In genomic region chr5:116410345-116410890, GRCh38 we compare ENCODE assay signal across 23 cellular contexts.
DNase-seq lines count a peak whose midpoint lies in the region; ATAC-seq, FAIRE-seq and TF ChIP-seq lines count a peak whose summit lies in the region.
"Had no signal": no experiment of that assay in that cellular context is flagged by ENCODE, and none has a peak within 500 bp of the region (broad histone marks: within the 10 kb centered on the region; RNA-seq: fewer than 3 reads in every experiment).

No MANE protein-coding gene starts in this region.

- H3K9me2 ChIP-seq in OCI-LY7 (ENCODE audit: insufficient read depth, low read length), result no peaks in the 10 kb centered on the region

- no peak overlapping the region for H3K27ac Mint-ChIP-seq in endodermal cell
- H3K27ac Mint-ChIP-seq: CD4-positive, alpha-beta memory T cell had no signal

- H3K4me3 ChIP-seq in KMS-11 (IDR thresholded peaks at IDR 0.05; ENCODE audit: insufficient read depth, low read depth, low read length) (no peak overlapping the region), adipocyte (ENCODE audit: low read length) (no peak overlapping the region), endodermal cell (ENCODE audit: low read length) (no peak overlapping the region), pancreas (no peak overlapping the region), OCI-LY7 (ENCODE audit: low read depth, low read length, poor library complexity, severe bottlenecking) (no peak overlapping the region)
- H3K4me3 ChIP-seq: GM23248, K562 had no signal

- no peaks in the 10 kb centered on the region for H3K27me3 ChIP-seq in KMS-11 (ENCODE audit: insufficient read depth, low read depth)
- H3K27me3 ChIP-seq in adipocyte (replicated peaks; ENCODE audit: control insufficient read depth, insufficient read depth, low read length), result no peaks in the 10 kb centered on the region
- H3K27me3 ChIP-seq in endodermal cell (ENCODE audit: control insufficient read depth, insufficient read depth, low read length, poor library complexity, severe bottlenecking), result no peaks in the 10 kb centered on the region
- H3K27me3 ChIP-seq in pancreas, result no peaks in the 10 kb centered on the region

- H3K4me3 Mint-ChIP-seq in endodermal cell, result no peak overlapping the region
- H3K4me3 Mint-ChIP-seq: CD4-positive, alpha-beta memory T cell had no signal

- H3K79me2 ChIP-seq in KMS-11 (ENCODE audit: insufficient read depth, low read depth), result no peaks in the 10 kb centered on the region
- no peaks in the 10 kb centered on the region for H3K79me2 ChIP-seq in OCI-LY7 (ENCODE audit: insufficient read depth, low read depth, low read length)

- H3K4me1 ChIP-seq in KMS-11 (ENCODE audit: low read depth, poor library complexity, severe bottlenecking) (peaks cover 58% of the 10 kb centered on the region), adipocyte (ENCODE audit: control insufficient read depth, insufficient read depth, low read length) (no peaks in the 10 kb centered on the region), endodermal cell (ENCODE audit: control insufficient read depth, insufficient read depth, low read length) (no peaks in the 10 kb centered on the region), pancreas (peaks cover 6 to 15% (median 11%) of the 10 kb centered on the region in 3 donors), OCI-LY7 (ENCODE audit: insufficient read depth, low read length, poor library complexity, severe bottlenecking) (no peaks in the 10 kb centered on the region)
- H3K4me1 ChIP-seq: Caco-2 had no signal

- intact Hi-C loops in pancreas (cut with DNase I) (no loop called here), OCI-LY7 (cut with micrococcal nuclease; ENCODE audit: unreplicated experiment) (no loop called here)

- H3K9me3 Mint-ChIP-seq in endodermal cell, result no peaks in the 10 kb centered on the region
- H3K9me3 Mint-ChIP-seq: CD4-positive, alpha-beta memory T cell had no signal

- H4K20me1 ChIP-seq in KMS-11 (ENCODE audit: insufficient read depth) (no peaks in the 10 kb centered on the region), OCI-LY7 (ENCODE audit: insufficient read depth, low read length) (no peaks in the 10 kb centered on the region)

- H3K36me3 Mint-ChIP-seq in endodermal cell (ENCODE audit: low read depth), result no peaks in the 10 kb centered on the region

- H3K27ac ChIP-seq in KMS-11, result peak overlapping the region; percentile 84
- H3K27ac ChIP-seq in endodermal cell (ENCODE audit: low read depth, low read length), result no peak overlapping the region
- H3K27ac ChIP-seq in pancreas, result peak overlapping the region in 1 of 4 donors; percentile 33
- H3K27ac ChIP-seq in RWPE1, result no peak overlapping the region
- no peak overlapping the region for H3K27ac ChIP-seq in OCI-LY7 (ENCODE audit: low read depth, low read length, poor library complexity, severe bottlenecking)
- H3K27ac ChIP-seq: GM23248 had no signal

- 88 to 90% methylated on average over 2 to 3 of the region's 3 CpGs for WGBS in endodermal cell (ENCODE audit: insufficient coverage in 1 of 2, insufficient read length in 1 of 2), 2 experiments
- WGBS in pancreas, 2 donors, result 40 to 48% methylated on average over 3 of the region's 3 CpGs

- POLR2A ChIA-PET in RWPE1 (lab: Yijun Ruan, JAX; ENCODE audit: low non-redundant PET) (no interaction called here), OCI-LY7 (lab: Charles Lee) (interaction anchor here (0.6 kb wide), 1 partner anchor 2000 kb away, joined by 3 read pairs; no protein-coding TSS in a partner anchor)

- no peak for FAIRE-seq in pancreas (lab: Jason Lieb, UNC)
- FAIRE-seq: GM12892, GM19239, HepG2, K562 had no signal

- H3K9ac ChIP-seq in KMS-11, result peak overlapping the region; percentile 16; the same call in 1 of the 2 replicates
- no peak overlapping the region for H3K9ac ChIP-seq in adipocyte (ENCODE audit: low read length)
- no peak overlapping the region for H3K9ac ChIP-seq in endodermal cell (ENCODE audit: extremely low read depth, low read length, poor library complexity, severe bottlenecking)
- H3K9ac ChIP-seq: GM23248 had no signal

- H2AFZ ChIP-seq in KMS-11 (ENCODE audit: low read depth) (peak overlapping the region; percentile 55; the same call in 1 of the 2 replicates), OCI-LY7 (ENCODE audit: low read length) (no peak overlapping the region)
- H2AFZ ChIP-seq: GM23248 had no signal

- no peaks in the 10 kb centered on the region for H3K36me3 ChIP-seq in KMS-11 (ENCODE audit: insufficient read depth)
- no peaks in the 10 kb centered on the region for H3K36me3 ChIP-seq in adipocyte (ENCODE audit: control insufficient read depth, insufficient read depth, low read length, severe bottlenecking)
- no peaks in the 10 kb centered on the region for H3K36me3 ChIP-seq in endodermal cell (ENCODE audit: control insufficient read depth, insufficient read depth, low read length)
- no peaks in the 10 kb centered on the region for H3K36me3 ChIP-seq in pancreas
- H3K36me3 ChIP-seq in OCI-LY7 (ENCODE audit: insufficient read depth, low read length), result no peaks in the 10 kb centered on the region

- H3K4me2 ChIP-seq in KMS-11, result peak overlapping the region; percentile 95
- H3K4me2 ChIP-seq in OCI-LY7 (ENCODE audit: low read length), result no peak overlapping the region

- CTCF ChIA-PET in RWPE1 (lab: Yijun Ruan, JAX) (interaction anchor here (0.6 to 0.7 kb wide), 2 partner anchors 59 to 1548 kb away, joined by 5 to 6 read pairs; no protein-coding TSS in a partner anchor), OCI-LY7 (lab: Charles Lee; ENCODE audit: unreplicated experiment) (no interaction called here)

- no peak for TF ChIP-seq CTCF in KMS-11 (conservative IDR thresholded peaks at IDR 0.05; ENCODE audit: low read depth, low read length)
- TF ChIP-seq CTCF in endodermal cell (conservative IDR thresholded peaks at IDR 0.05), result no peak
- no peak for TF ChIP-seq CTCF in pancreas (IDR thresholded peaks at IDR 0.05)
- TF ChIP-seq CTCF in RWPE1 (conservative IDR thresholded peaks at IDR 0.05; ENCODE audit: low read depth), result no peak
- no peak for TF ChIP-seq CTCF in OCI-LY7 (conservative IDR thresholded peaks at IDR 0.05; ENCODE audit: low read length)

- peaks cover 6% of the 10 kb centered on the region for H3K4me1 Mint-ChIP-seq in endodermal cell
- H3K4me1 Mint-ChIP-seq: CD4-positive, alpha-beta memory T cell had no signal

- DNase-seq in adipocyte (ENCODE audit: low read depth) (peak; percentile 24), endodermal cell (peak; percentile 26), pancreas (no peak), RWPE1 (ENCODE audit: low spot score) (no peak), T1000 (lab: John Stamatoyannopoulos, UW) (no peak), OCI-LY7 (ENCODE audit: low spot score) (no peak)
- DNase-seq: Caco-2; CD4-positive, alpha-beta memory T cell; GM23248; H7; NCI-H1417; NCI-H1694 treated with DMSO at 0.1 percent for 48 hours; NCI-H2171; NCI-H345; NCI-H510A treated with DMSO at 0.1 percent for 48 hours; NCI-H774; SHP77 treated with DMSO at 0.1 percent for 48 hours had no signal

- no TSS peak for BruUV-seq in OCI-LY7 (replicated peaks; lab: Mats Ljungman, UMichigan)

- no peaks in the 10 kb centered on the region for H3K9me3 ChIP-seq in adipocyte (ENCODE audit: control insufficient read depth, low read length)
- no peaks in the 10 kb centered on the region for H3K9me3 ChIP-seq in endodermal cell (ENCODE audit: control insufficient read depth, low read length)
- no peaks in the 10 kb centered on the region for H3K9me3 ChIP-seq in pancreas
- no peaks in the 10 kb centered on the region for H3K9me3 ChIP-seq in OCI-LY7 (ENCODE audit: low read length)
- H3K9me3 ChIP-seq: Caco-2 had no signal

- ATAC-seq in pancreas (peak; percentile 51 to 69 (median 54)), HG02763 (IDR thresholded peaks at IDR 0.05; ENCODE audit: unreplicated experiment) (no peak)
- ATAC-seq: HepG2, K562 had no signal

- no peaks in the 10 kb centered on the region for H3K27me3 Mint-ChIP-seq in endodermal cell (ENCODE audit: insufficient read depth)
- H3K27me3 Mint-ChIP-seq: CD4-positive, alpha-beta memory T cell had no signal

Comparison
In these comparisons a context has a peak if more than half of its experiments do, and no peak if none do; other contexts are left out.
1. DNase-seq: peak in adipocyte (single experiment) and endodermal cell (single experiment); none in pancreas (0 of 6), RWPE1 (single experiment), T1000 (single experiment) and OCI-LY7 (single experiment).